16 cellular contexts compared by ENCODE assay signal in the genomic region with DNA sequence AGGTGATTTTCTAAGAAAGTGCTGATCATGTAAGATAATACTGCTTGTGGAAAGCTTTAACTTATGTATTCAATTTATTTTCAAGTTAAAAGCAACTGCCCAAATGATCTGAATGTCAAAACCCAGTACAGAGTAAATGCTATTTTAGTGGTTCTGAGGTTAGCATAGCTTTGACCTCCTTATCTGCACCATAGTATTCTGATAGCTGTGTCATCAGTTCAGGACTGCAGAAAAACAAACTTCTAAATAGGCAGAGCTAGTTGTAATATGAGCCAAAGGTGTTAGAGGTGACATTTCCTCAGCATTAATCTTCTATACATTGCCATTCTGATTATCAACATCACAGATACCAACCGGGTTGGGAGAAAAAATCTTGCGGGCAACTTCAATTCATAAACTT.
A peak's percentile ranks its signal among the peaks of the same experiment; 100 is the strongest.
DNase-seq lines count a peak whose midpoint lies in the region; ATAC-seq and TF ChIP-seq lines count a peak whose summit lies in the region.
"Had no signal": no experiment of that assay in that cellular context is flagged by ENCODE, and none has a peak within 500 bp of the region (broad histone marks: within the 10 kb centered on the region; RNA-seq: fewer than 3 reads in every experiment).

No MANE protein-coding gene starts in this region.

- peaks cover 8% of the 10 kb centered on the region for H3K4me1 Mint-ChIP-seq in stimulated activated effector memory CD8-positive, alpha-beta T cell treated with anti-CD3 and anti-CD28 coated beads, Interleukin-12 subunit alpha, Interleukin-12 subunit beta, amount 100 ng/mL, for 72 hours
- H3K4me1 Mint-ChIP-seq: CD4-positive, CD25-positive, alpha-beta regulatory T cell; GM23338 had no signal

- no peak overlapping the region for H2AFZ ChIP-seq in PC-9
- H2AFZ ChIP-seq: GM23338 had no signal

- H3K9me3 ChIP-seq in HEK293 (ENCODE audit: control insufficient read depth, insufficient read depth, low read depth, low read length) (no peaks in the 10 kb centered on the region), PC-9 (ENCODE audit: insufficient read depth, low read depth) (no peaks in the 10 kb centered on the region)

- peak; percentile 19 for DNase-seq in HEK293T (ENCODE audit: extremely low spot score)
- no peak for DNase-seq in PC-9
- DNase-seq in stimulated activated effector memory CD8-positive, alpha-beta T cell treated with anti-CD3 and anti-CD28 coated beads, Interleukin-12 subunit alpha, Interleukin-12 subunit beta, amount 100 ng/mL, for 72 hours (ENCODE audit: low spot score in 2 of 2), result no peak
- no peak for DNase-seq in DMS79 (lab: John Stamatoyannopoulos, UW)
- DNase-seq: ACHN; BE2C; C1 segment of cervical spinal cord; CD4-positive, CD25-positive, alpha-beta regulatory T cell; CD8-positive, alpha-beta memory T cell; COR-L47; DMS 273 treated with DMSO at 0.1 percent for 48 hours; DMS53; HCEC 1CT had no signal

- H3K4me3 Mint-ChIP-seq in stimulated activated effector memory CD8-positive, alpha-beta T cell treated with anti-CD3 and anti-CD28 coated beads, Interleukin-12 subunit alpha, Interleukin-12 subunit beta, amount 100 ng/mL, for 72 hours, result no peak overlapping the region
- H3K4me3 Mint-ChIP-seq: CD4-positive, CD25-positive, alpha-beta regulatory T cell; GM23338 had no signal

- H3K36me3 ChIP-seq in HEK293 (ENCODE audit: control insufficient read depth in 2 of 2, insufficient read depth in 1 of 2, low read length in 2 of 2), result no peaks in the 10 kb centered on the region
- no peaks in the 10 kb centered on the region for H3K36me3 ChIP-seq in PC-9 (ENCODE audit: low read depth)
- H3K36me3 ChIP-seq: BE2C had no signal

- BruUV-seq in PC-9 (replicated peaks; lab: Mats Ljungman, UMichigan), result no TSS peak

- 0 out of 2 replicates have a peak overlapping the region, but pooled peaks have one; percentile 4 for H3K4me2 ChIP-seq in PC-9
- H3K4me2 ChIP-seq: GM23338 had no signal

- intact Hi-C loops in PC-9 (cut with micrococcal nuclease; ENCODE audit: unreplicated experiment), result no loop called here

- H3K9me2 ChIP-seq in PC-9 (ENCODE audit: insufficient read depth), result no peaks in the 10 kb centered on the region; the same call in 1 of the 2 replicates

- POLR2A ChIA-PET in HEK293 (lab: Yijun Ruan, JAX), result no interaction called here
- POLR2A ChIA-PET in HEK293T (lab: Yijun Ruan, JAX), result no interaction called here
- POLR2A ChIA-PET in PC-9 (lab: Charles Lee; ENCODE audit: unreplicated experiment), result no interaction called here

- no peak for TF ChIP-seq CTCF in HEK293 (tag by site-specific recombination; IDR thresholded peaks at IDR 0.05)
- no peak for TF ChIP-seq CTCF in PC-9 (conservative IDR thresholded peaks at IDR 0.05)

- H3K4me3 ChIP-seq in HEK293 (ENCODE audit: low read depth, low read length), result no peak overlapping the region
- H3K4me3 ChIP-seq in PC-9, result no peak overlapping the region
- H3K4me3 ChIP-seq: GM23338 had no signal

- peaks cover 14% of the 10 kb centered on the region for H3K9me3 Mint-ChIP-seq in stimulated activated effector memory CD8-positive, alpha-beta T cell treated with anti-CD3 and anti-CD28 coated beads, Interleukin-12 subunit alpha, Interleukin-12 subunit beta, amount 100 ng/mL, for 72 hours

- no peaks in the 10 kb centered on the region for H3K4me1 ChIP-seq in HEK293 (ENCODE audit: control insufficient read depth, insufficient read depth, low read length)
- H3K4me1 ChIP-seq in PC-9 (replicated peaks; ENCODE audit: insufficient read depth), result peaks cover 5% of the 10 kb centered on the region; the same call in 1 of the 2 replicates

- no peaks in the 10 kb centered on the region for H3F3A ChIP-seq in PC-9 (ENCODE audit: insufficient read depth, low read depth)

- H3K36me3 Mint-ChIP-seq in stimulated activated effector memory CD8-positive, alpha-beta T cell treated with anti-CD3 and anti-CD28 coated beads, Interleukin-12 subunit alpha, Interleukin-12 subunit beta, amount 100 ng/mL, for 72 hours, result no peaks in the 10 kb centered on the region
- H3K36me3 Mint-ChIP-seq: CD4-positive, CD25-positive, alpha-beta regulatory T cell; CD8-positive, alpha-beta memory T cell had no signal

- no peaks in the 10 kb centered on the region for H3K27me3 ChIP-seq in PC-9 (ENCODE audit: insufficient read depth, low read depth)
- H3K27me3 ChIP-seq: BE2C had no signal

- CTCF ChIA-PET in HEK293 (lab: Yijun Ruan, JAX), result no interaction called here
- CTCF ChIA-PET in HEK293T (lab: Yijun Ruan, JAX), result no interaction called here
- CTCF ChIA-PET in PC-9 (lab: Charles Lee), result no interaction called here

- ATAC-seq in stimulated activated effector memory CD8-positive, alpha-beta T cell treated with anti-CD3 and anti-CD28 coated beads, Interleukin-12 subunit alpha, Interleukin-12 subunit beta, amount 100 ng/mL, for 72 hours, result peak; percentile 24
- no peak for ATAC-seq in HG03442 (IDR thresholded peaks at IDR 0.05; ENCODE audit: unreplicated experiment)
- ATAC-seq: GM23338 had no signal

- no peaks in the 10 kb centered on the region for H3K79me2 ChIP-seq in PC-9 (ENCODE audit: low read depth)

- H3K27ac Mint-ChIP-seq in stimulated activated effector memory CD8-positive, alpha-beta T cell treated with anti-CD3 and anti-CD28 coated beads, Interleukin-12 subunit alpha, Interleukin-12 subunit beta, amount 100 ng/mL, for 72 hours, result no peak overlapping the region
- H3K27ac Mint-ChIP-seq: CD4-positive, CD25-positive, alpha-beta regulatory T cell; GM23338 had no signal

- H4K20me1 ChIP-seq in PC-9 (ENCODE audit: insufficient read depth), result no peaks in the 10 kb centered on the region; the same call in 1 of the 2 replicates

- no peak overlapping the region for H3K27ac ChIP-seq in HEK293 (ENCODE audit: extremely low read depth, low read depth, low read length)
- H3K27ac ChIP-seq in PC-9, result no peak overlapping the region

TF ChIP-seq in HEK293, 187 proteins besides CTCF, POLR2A, EP300 and RAD21:
- no peak for TF ChIP-seq ZSCAN30 (tag by site-specific recombination; IDR thresholded peaks at IDR 0.05)
- 0 out of 2 replicates have a peak, but pooled peaks have one; percentile 69 for TF ChIP-seq TCF7L2 (IDR thresholded peaks at IDR 0.05; ENCODE audit: borderline replicate concordance, low read depth, low read length)
- no peak for TF ChIP-seq YY1 (tag by site-specific recombination; IDR thresholded peaks at IDR 0.05)
- no peak for TF ChIP-seq OVOL3 (tag by site-specific recombination; IDR thresholded peaks at IDR 0.05)
- 0 out of 2 replicates have a peak, but pooled peaks have one; percentile 67 for TF ChIP-seq TRIM28 (IDR thresholded peaks at IDR 0.05; ENCODE audit: borderline replicate concordance, low read length)
- no peak for TF ChIP-seq ZNF792 (tag by site-specific recombination; IDR thresholded peaks at IDR 0.05)

TF ChIP-seq in HEK293T, 16 proteins besides CTCF, POLR2A, EP300 and RAD21:
- no peak for TF ChIP-seq SUZ12 (IDR thresholded peaks at IDR 0.05)
